In genomic region chr7:127589901-127590300, GRCh38 we compare ENCODE assay signal across 12 cellular contexts. TPM values are rescaled to one million over a fixed set of nuclear protein-coding genes. Genes with fewer than 3 reads are reported as not detected.
DNase-seq lines count a peak whose midpoint lies in the region; ATAC-seq, FAIRE-seq and TF ChIP-seq lines count a peak whose summit lies in the region.
"Had no signal": no experiment of that assay in that cellular context is flagged by ENCODE, and none has a peak within 500 bp of the region (broad histone marks: within the 10 kb centered on the region; RNA-seq: fewer than 3 reads in every experiment).

No MANE protein-coding gene starts in this region.

- H3K4me3 Mint-ChIP-seq in CD4-positive, alpha-beta memory T cell = peak overlapping the region; percentile 93 to 99 (median 96)
- H3K4me3 Mint-ChIP-seq in HFFc6 (peak overlapping the region; percentile 95), nephron (peak overlapping the region; percentile 91 to 95 (median 94))

- TF ChIP-seq EP300 in K562 (IDR thresholded peaks at IDR 0.05; ENCODE audit: low read length) = no peak

- H3K4me1 ChIP-seq in CD4-positive, alpha-beta memory T cell (ENCODE audit: insufficient read depth, low read length) = peaks cover 33% of the 10 kb centered on the region
- peaks cover 19 to 36% of the 10 kb centered on the region in 2 experiments; a peak in 4 of 5 replicates for H3K4me1 ChIP-seq in K562 (replicated peaks in 1 of 2; ENCODE audit: control insufficient read depth in 2 of 2, insufficient read depth in 2 of 2, low read length in 2 of 2)

- no peak overlapping the region for H3K27ac ChIP-seq in CD4-positive, alpha-beta memory T cell (ENCODE audit: low read depth, low read length)
- no peak overlapping the region for H3K27ac ChIP-seq in K562 (ENCODE audit: extremely low read depth, low read depth, low read length)

- intact Hi-C loops in CD4-positive, alpha-beta memory T cell (cut with micrococcal nuclease) = loop anchor here (5.0 kb wide), 3 partner anchors 243 to 867 kb away; partner anchors contain the start of genes GRM8 and HILPDA
- intact Hi-C loops in K562 (cut with micrococcal nuclease) = loop anchor here (5.0 kb wide), 1 partner anchor 62 kb away; the partner anchor contains the start of gene SND1

- no peak overlapping the region for H2AFZ ChIP-seq in K562 (ENCODE audit: low read depth, low read length)

- peak overlapping the region; percentile 48 to 99 (median 93) for H3K27ac Mint-ChIP-seq in CD4-positive, alpha-beta memory T cell
- H3K27ac Mint-ChIP-seq in HFFc6 (peak overlapping the region; percentile 51), nephron (peak overlapping the region in 2 of 3 experiments; percentile 56 to 75)

- no peak for DNase-seq in CD4-positive, alpha-beta memory T cell
- peak; percentile 30 for DNase-seq in HFFc6
- no peak for DNase-seq in K562 (ENCODE audit: extremely low read depth in 1 of 4, low spot score in 3 of 4)
- no peak for DNase-seq in superior temporal gyrus (ENCODE audit: extremely low spot score)
- DNase-seq in NCI-H82 treated with DMSO at 0.1 percent for 48 hours (lab: John Stamatoyannopoulos, UW; ENCODE audit: unreplicated experiment) = no peak
- no peak for DNase-seq in NCI-H1092 (lab: John Stamatoyannopoulos, UW)
- DNase-seq in amniotic stem cell (lab: John Stamatoyannopoulos, UW) = no peak
- DNase-seq: cortex of kidney, mesendoderm, T1000 had no signal

- peaks cover 4% of the 10 kb centered on the region for H3K9me1 ChIP-seq in K562 (ENCODE audit: control insufficient read depth, insufficient read depth, low read length)

- TF ChIP-seq POLR2A in K562 (conservative IDR thresholded peaks at IDR 0.05) = no peak

- TF ChIP-seq CTCF in HFFc6 (IDR thresholded peaks at IDR 0.05) = no peak
- no peak for TF ChIP-seq CTCF in K562 (IDR thresholded peaks at IDR 0.05 in 2 of 3, conservative IDR thresholded peaks at IDR 0.05 in 1 of 3; ENCODE audit: insufficient read depth in 2 of 3, low read depth in 1 of 3, low read length in 3 of 3)
- no peak for TF ChIP-seq CTCF in nephron (IDR thresholded peaks at IDR 0.05; ENCODE audit: unreplicated experiment in 3 of 3)

- no peak for ATAC-seq in K562

- H4K20me1 ChIP-seq in K562 (replicated peaks; ENCODE audit: control insufficient read depth, insufficient read depth, low read length) = no peaks in the 10 kb centered on the region; the same call in 1 of the 2 replicates

- peaks cover 10 to 39% of the 10 kb centered on the region in 2 donors for H3K36me3 Mint-ChIP-seq in CD4-positive, alpha-beta memory T cell
- no peaks in the 10 kb centered on the region for H3K36me3 Mint-ChIP-seq in HFFc6 (ENCODE audit: low read depth)
- peaks cover 20% of the 10 kb centered on the region for H3K36me3 Mint-ChIP-seq in nephron (ENCODE audit: low read depth)

- no peak overlapping the region for H3K4me3 ChIP-seq in CD4-positive, alpha-beta memory T cell (ENCODE audit: low read length in 2 of 2)
- H3K4me3 ChIP-seq in K562 = no peak overlapping the region

- peaks cover 16 to 51% (median 31%) of the 10 kb centered on the region in 4 donors for H3K4me1 Mint-ChIP-seq in CD4-positive, alpha-beta memory T cell
- H3K4me1 Mint-ChIP-seq in HFFc6 (ENCODE audit: low read depth) (peaks cover 26% of the 10 kb centered on the region), nephron (peaks cover 14% of the 10 kb centered on the region)

- H3K27me3 ChIP-seq in CD4-positive, alpha-beta memory T cell (ENCODE audit: insufficient read depth, low read length) = no peaks in the 10 kb centered on the region
- peaks cover under 1 to 10% of the 10 kb centered on the region in 2 experiments; a peak in 4 of 5 replicates for H3K27me3 ChIP-seq in K562 (ENCODE audit: control insufficient read depth in 2 of 2, insufficient read depth in 2 of 2, low read length in 2 of 2)

- no peaks in the 10 kb centered on the region for H3K9me3 Mint-ChIP-seq in CD4-positive, alpha-beta memory T cell
- H3K9me3 Mint-ChIP-seq in HFFc6 = no peaks in the 10 kb centered on the region
- no peaks in the 10 kb centered on the region for H3K9me3 Mint-ChIP-seq in nephron

- 92% methylated on average over 3 of the region's 3 CpGs for whole genome bisulfite sequencing in K562 (ENCODE audit: insufficient coverage, low coverage, missing lambda C conversion rate)

- H3K9ac ChIP-seq in K562 (ENCODE audit: insufficient read depth in 1 of 2, low read depth in 2 of 2, low read length in 2 of 2) = no peak overlapping the region

- CTCF ChIA-PET in CD4-positive, alpha-beta memory T cell (lab: Charles Lee; ENCODE audit: partially characterized antibody) = no interaction called here
- CTCF ChIA-PET in K562 (lab: Yijun Ruan, JAX; ENCODE audit: low intra/inter-chr PET ratio) = interaction anchor here (1.2 kb wide), 1 partner anchor 141 kb away, joined by 3 read pairs; no protein-coding TSS in a partner anchor

- no peak for TF ChIP-seq RAD21 in K562 (CRISPR knock-in tag; conservative IDR thresholded peaks at IDR 0.05 in 1 of 2, IDR thresholded peaks at IDR 0.05 in 1 of 2)

- peak; percentile 11 for FAIRE-seq in K562 (lab: Jason Lieb, UNC)
- FAIRE-seq: HTR-8/SVneo had no signal

- H3K36me3 ChIP-seq in CD4-positive, alpha-beta memory T cell (ENCODE audit: insufficient read depth, low read length) = peaks cover 13% of the 10 kb centered on the region
- H3K36me3 ChIP-seq in K562 (ENCODE audit: control insufficient read depth, insufficient read depth, low read length) = peaks cover 22% of the 10 kb centered on the region; the same call in 2 of the 3 replicates

- POLR2A ChIA-PET in CD4-positive, alpha-beta memory T cell (lab: Charles Lee; ENCODE audit: partially characterized antibody) = interaction anchor here (0.6 kb wide), 1 partner anchor 545 kb away, joined by 4 read pairs; no protein-coding TSS in a partner anchor
- POLR2A ChIA-PET in K562 (lab: Yijun Ruan, JAX) = interaction anchor here (0.5 kb wide), 1 partner anchor 403 kb away, joined by 3 read pairs; no protein-coding TSS in a partner anchor

- in situ Hi-C loops in K562 (cut with MboI) = no loop called here

- H3K9me3 ChIP-seq in CD4-positive, alpha-beta memory T cell (ENCODE audit: control insufficient read depth in 1 of 2, low read length in 2 of 2) = no peaks in the 10 kb centered on the region
- H3K9me3 ChIP-seq in K562 (replicated peaks; ENCODE audit: control insufficient read depth, insufficient read depth, low read depth, low read length) = peaks cover 6% of the 10 kb centered on the region; the same call in 1 of the 2 replicates

- no peak overlapping the region for H3K4me2 ChIP-seq in K562 (ENCODE audit: insufficient read depth, low read length)

- no peaks in the 10 kb centered on the region for H3K27me3 Mint-ChIP-seq in CD4-positive, alpha-beta memory T cell
- peaks cover 6% of the 10 kb centered on the region for H3K27me3 Mint-ChIP-seq in HFFc6 (ENCODE audit: insufficient read depth)
- H3K27me3 Mint-ChIP-seq in nephron (ENCODE audit: low read depth) = no peaks in the 10 kb centered on the region

- peaks cover 19% of the 10 kb centered on the region for H3K79me2 ChIP-seq in K562 (ENCODE audit: control insufficient read depth, insufficient read depth, low read length)

- BruUV-seq in K562 (replicated peaks; lab: Mats Ljungman, UMichigan) = no TSS peak

RNA-seq across cellular contexts. Expression of gene ARF5, which starts 1.7 kb away (rescaled TPM):
- total RNA-seq in CD4-positive, alpha-beta memory T cell = 10 to 100 TPM; 93.2 to 95.5 TPM
- polyA plus RNA-seq in CD4-positive, alpha-beta memory T cell = 100 to 1,000 TPM; 167 to 228 TPM
- 100 to 1,000 TPM in 4 of 6 experiments, 10 to 100 TPM in 2; 98.3 to 122 (median 110) TPM for total RNA-seq in HFFc6 (2021; fragmentation: NEBNext Ultra II Directional; extraction: Animal tissue kit (Norgen Biotek cat#: 25700))
- 28.4 and 82.6 TPM in 2 replicates for total RNA-seq in K562 (2011; cell fraction: chromatin; rRNA removed; ENCODE audit: low replicate concordance)
- total RNA-seq in K562 (2011; cell fraction: nucleolus; rRNA removed) = 124 and 146 TPM in 2 replicates
- total RNA-seq in K562 (2011; cell fraction: nucleoplasm; rRNA removed) = 90.9 and 91.9 TPM in 2 replicates
- total RNA-seq in K562 (2014; rRNA removed) = 167 and 205 TPM in 2 replicates
- 91.8 and 96.3 TPM in 2 replicates for total RNA-seq in K562 (2014; rRNA removed; fragmentation: Illumina TruSeq; extraction: Trizol)
- total RNA-seq in K562 (2015; rRNA removed; fragmentation: Illumina TruSeq; extraction: Trizol) = 125 and 132 TPM in 2 replicates
- 163 and 169 TPM in 2 replicates for total RNA-seq in K562 (2021)
- 168 and 233 TPM in 2 replicates for polyA plus RNA-seq in K562 (2011; rRNA removed)
- polyA plus RNA-seq in K562 (2011; cell fraction: cytosol; rRNA removed) = 350 and 694 TPM in 2 replicates
- 197 and 295 TPM in 2 replicates for polyA plus RNA-seq in K562 (2011; cell fraction: nucleus; rRNA removed)
- 144 and 197 TPM in 2 replicates for polyA plus RNA-seq in K562 (2012)
- polyA plus RNA-seq in K562 (2014; fragmentation: Illumina TruSeq; extraction: Trizol) = 122 and 170 TPM in 2 replicates
- polyA plus RNA-seq in K562 (2014; fragmentation: Nextera tagmentation; extraction: Ambion mirVana) = 10 to 100 TPM in 1 of 2 experiments, 1 to 10 TPM in 1; 8.1 to 17.3 TPM
- 244 and 290 TPM in 2 replicates for polyA plus RNA-seq in K562 (2014; rRNA removed)
- 57.9 and 71.6 TPM in 2 replicates for polyA minus RNA-seq in K562 (2011; rRNA and poly(A)+ RNA removed)
- 60.1 and 78.3 TPM in 2 replicates for polyA minus RNA-seq in K562 (2011; cell fraction: cytosol; rRNA and poly(A)+ RNA removed)
- polyA minus RNA-seq in K562 (2011; cell fraction: nucleus; rRNA and poly(A)+ RNA removed) = 31.2 and 33.3 TPM in 2 replicates

RNA-seq across cellular contexts. Expression of gene FSCN3, which starts 3.6 kb away (rescaled TPM):
- total RNA-seq in CD4-positive, alpha-beta memory T cell = 1 to 10 TPM; 4.9 to 5.1 TPM
- 1 to 10 TPM in 1 of 2 donors, under 1 TPM in 1; 0.60 to 1.7 TPM for polyA plus RNA-seq in CD4-positive, alpha-beta memory T cell
- under 1 TPM in 1 of 6 experiments, not detected in 5; 0.07 TPM for total RNA-seq in HFFc6 (2021; fragmentation: NEBNext Ultra II Directional; extraction: Animal tissue kit (Norgen Biotek cat#: 25700))
- total RNA-seq in K562 (2011; cell fraction: chromatin; rRNA removed; ENCODE audit: low replicate concordance) = 6.8 and 9.8 TPM in 2 replicates
- 9.3 and 9.5 TPM in 2 replicates for total RNA-seq in K562 (2011; cell fraction: nucleolus; rRNA removed)
- total RNA-seq in K562 (2011; cell fraction: nucleoplasm; rRNA removed) = 9.0 and 11.7 TPM in 2 replicates
- total RNA-seq in K562 (2014; rRNA removed) (0.69 and 2.0 TPM in 2 replicates), K562 (2014; rRNA removed; fragmentation: Illumina TruSeq; extraction: Trizol) (2.0 and 3.0 TPM in 2 replicates), K562 (2015; rRNA removed; fragmentation: Illumina TruSeq; extraction: Trizol) (0.49 and 0.76 TPM in 2 replicates), K562 (2021) (0.40 and 0.55 TPM in 2 replicates)
- polyA plus RNA-seq in K562 (2011; rRNA removed) (0.21 and 0.30 TPM in 2 replicates), K562 (2014; fragmentation: Illumina TruSeq; extraction: Trizol) (1.1 and 1.7 TPM in 2 replicates), K562 (2014; fragmentation: Nextera tagmentation; extraction: Ambion mirVana) (not detected), K562 (2014; rRNA removed) (3.8 and 4.2 TPM in 2 replicates)
- polyA plus RNA-seq in K562 (2011; cell fraction: cytosol; rRNA removed) = 0.09 and 0.77 TPM in 2 replicates
- 0.95 and 1.2 TPM in 2 replicates for polyA plus RNA-seq in K562 (2011; cell fraction: nucleus; rRNA removed)
- 0.17 and 0.21 TPM in 2 replicates for polyA plus RNA-seq in K562 (2012)
- polyA minus RNA-seq in K562 (2011; rRNA and poly(A)+ RNA removed) = 1.3 and 1.8 TPM in 2 replicates
- polyA minus RNA-seq in K562 (2011; cell fraction: cytosol; rRNA and poly(A)+ RNA removed) = not detected in 2 replicates
- polyA minus RNA-seq in K562 (2011; cell fraction: nucleus; rRNA and poly(A)+ RNA removed) = 2.6 and 3.2 TPM in 2 replicates

RNA-seq across cellular contexts. Expression of gene GCC1, which starts 4.5 kb away (rescaled TPM):
- total RNA-seq in CD4-positive, alpha-beta memory T cell = 10 to 100 TPM; 29.1 to 30.0 TPM
- 10 to 100 TPM in 1 of 2 donors, 1 to 10 TPM in 1; 7.9 to 20.7 TPM for polyA plus RNA-seq in CD4-positive, alpha-beta memory T cell
- 10 to 100 TPM; 14.8 to 17.1 (median 16.1) TPM for total RNA-seq in HFFc6 (2021; fragmentation: NEBNext Ultra II Directional; extraction: Animal tissue kit (Norgen Biotek cat#: 25700))
- 13.3 and 16.5 TPM in 2 replicates for total RNA-seq in K562 (2011; cell fraction: chromatin; rRNA removed; ENCODE audit: low replicate concordance)
- 12.8 and 13.8 TPM in 2 replicates for total RNA-seq in K562 (2011; cell fraction: nucleolus; rRNA removed)
- total RNA-seq in K562 (2011; cell fraction: nucleoplasm; rRNA removed) = 11.1 and 11.5 TPM in 2 replicates
- 16.5 and 19.0 TPM in 2 replicates for total RNA-seq in K562 (2014; rRNA removed)
- 12.8 TPM in 2 replicates for total RNA-seq in K562 (2014; rRNA removed; fragmentation: Illumina TruSeq; extraction: Trizol)
- 14.1 and 15.4 TPM in 2 replicates for total RNA-seq in K562 (2015; rRNA removed; fragmentation: Illumina TruSeq; extraction: Trizol)
- 17.8 and 19.8 TPM in 2 replicates for total RNA-seq in K562 (2021)
- polyA plus RNA-seq in K562 (2011; rRNA removed) = 5.6 and 9.0 TPM in 2 replicates
- polyA plus RNA-seq in K562 (2011; cell fraction: cytosol; rRNA removed) = 5.6 and 6.9 TPM in 2 replicates
- polyA plus RNA-seq in K562 (2011; cell fraction: nucleus; rRNA removed) = 5.4 and 6.6 TPM in 2 replicates
- 11.5 and 11.7 TPM in 2 replicates for polyA plus RNA-seq in K562 (2012)
- 10.9 and 12.3 TPM in 2 replicates for polyA plus RNA-seq in K562 (2014; fragmentation: Illumina TruSeq; extraction: Trizol)
- polyA plus RNA-seq in K562 (2014; fragmentation: Nextera tagmentation; extraction: Ambion mirVana) = 1 to 10 TPM; 1.9 to 2.3 TPM
- polyA plus RNA-seq in K562 (2014; rRNA removed) = 8.4 and 9.0 TPM in 2 replicates
- polyA minus RNA-seq in K562 (2011; rRNA and poly(A)+ RNA removed) = 14.5 and 18.2 TPM in 2 replicates
- 7.6 and 9.6 TPM in 2 replicates for polyA minus RNA-seq in K562 (2011; cell fraction: cytosol; rRNA and poly(A)+ RNA removed)
- 13.7 and 16.1 TPM in 2 replicates for polyA minus RNA-seq in K562 (2011; cell fraction: nucleus; rRNA and poly(A)+ RNA removed)

RNA-seq across cellular contexts. Expression of gene PAX4, which starts 28.0 kb away (rescaled TPM):
- not detected for total RNA-seq in CD4-positive, alpha-beta memory T cell
- polyA plus RNA-seq in CD4-positive, alpha-beta memory T cell = not detected
- not detected for total RNA-seq in HFFc6 (2021; fragmentation: NEBNext Ultra II Directional; extraction: Animal tissue kit (Norgen Biotek cat#: 25700))
- total RNA-seq in K562 (2011; cell fraction: chromatin; rRNA removed; ENCODE audit: low replicate concordance) = not detected in 2 replicates
- not detected in 2 replicates for total RNA-seq in K562 (2011; cell fraction: nucleolus; rRNA removed)
- not detected in 2 replicates for total RNA-seq in K562 (2011; cell fraction: nucleoplasm; rRNA removed)
- total RNA-seq in K562 (2014; rRNA removed) = not detected in 2 replicates
- not detected in 2 replicates for total RNA-seq in K562 (2014; rRNA removed; fragmentation: Illumina TruSeq; extraction: Trizol)
- not detected in 2 replicates for total RNA-seq in K562 (2015; rRNA removed; fragmentation: Illumina TruSeq; extraction: Trizol)
- not detected in 2 replicates for total RNA-seq in K562 (2021)
- not detected in 2 replicates for polyA plus RNA-seq in K562 (2011; rRNA removed)
- not detected in 2 replicates for polyA plus RNA-seq in K562 (2011; cell fraction: cytosol; rRNA removed)
- not detected in 2 replicates for polyA plus RNA-seq in K562 (2011; cell fraction: nucleus; rRNA removed)
- not detected in 2 replicates for polyA plus RNA-seq in K562 (2012)
- not detected in 2 replicates for polyA plus RNA-seq in K562 (2014; fragmentation: Illumina TruSeq; extraction: Trizol)
- not detected for polyA plus RNA-seq in K562 (2014; fragmentation: Nextera tagmentation; extraction: Ambion mirVana)
- not detected in 2 replicates for polyA plus RNA-seq in K562 (2014; rRNA removed)
- polyA minus RNA-seq in K562 (2011; rRNA and poly(A)+ RNA removed) = not detected in 2 replicates
- polyA minus RNA-seq in K562 (2011; cell fraction: cytosol; rRNA and poly(A)+ RNA removed) = not detected in 2 replicates
- not detected in 2 replicates for polyA minus RNA-seq in K562 (2011; cell fraction: nucleus; rRNA and poly(A)+ RNA removed)
